8 cellular contexts compared by ENCODE assay signal in genomic region chr5:96344678-96345612, GRCh38.
DNase-seq lines count a peak whose midpoint lies in the region; ATAC-seq, FAIRE-seq and TF ChIP-seq lines count a peak whose summit lies in the region.

No MANE protein-coding gene starts in this region.

- H3K4me1 Mint-ChIP-seq in activated CD4-positive, alpha-beta memory T cell treated with anti-CD3 and anti-CD28 coated beads for 36 hours (ENCODE audit: low read depth) = peaks cover 27% of the 10 kb centered on the region

- H3K27ac ChIP-seq in A549 = peak overlapping the region; percentile 39 to 77
- H3K27ac ChIP-seq in Peyer's patch = no peak overlapping the region
- H3K27ac ChIP-seq in lung (ENCODE audit: low read depth in 1 of 2, low read length in 1 of 2) = no peak overlapping the region

- peak; percentile 92 to 97 for TF ChIP-seq RAD21 in A549 (conservative IDR thresholded peaks at IDR 0.05 in 1 of 2, IDR thresholded peaks at IDR 0.05 in 1 of 2)

- H3K9me3 Mint-ChIP-seq in activated CD4-positive, alpha-beta memory T cell treated with anti-CD3 and anti-CD28 coated beads for 36 hours = no peaks in the 10 kb centered on the region

- DNase-seq in A549 (ENCODE audit: low read depth in 1 of 2, low spot score in 1 of 2) (peak; percentile 47 to 80), GM03348 (ENCODE audit: low spot score) (peak; percentile 69), H54 (ENCODE audit: insufficient read length, low spot score) (no peak), Peyer's patch (no peak), dedifferentiated amniotic fluid mesenchymal stem cell (ENCODE audit: extremely low spot score) (peak; percentile 79), lung (ENCODE audit: low spot score) (no peak)
- no peak for DNase-seq in activated CD4-positive, alpha-beta memory T cell treated with anti-CD3 and anti-CD28 coated beads for 36 hours

- H3K27ac Mint-ChIP-seq in activated CD4-positive, alpha-beta memory T cell treated with anti-CD3 and anti-CD28 coated beads for 36 hours = no peak overlapping the region

- WGBS in A549 (ENCODE audit: missing lambda C conversion rate) = 35% methylated on average over 6 of the region's 6 CpGs
- 37 to 38% methylated on average over 6 of the region's 6 CpGs for WGBS in lung, 2 donors

- H3K27me3 Mint-ChIP-seq in activated CD4-positive, alpha-beta memory T cell treated with anti-CD3 and anti-CD28 coated beads for 36 hours = peaks cover 26% of the 10 kb centered on the region

- H3K36me3 Mint-ChIP-seq in activated CD4-positive, alpha-beta memory T cell treated with anti-CD3 and anti-CD28 coated beads for 36 hours = no peaks in the 10 kb centered on the region

- H3K4me3 ChIP-seq in A549 (no peak overlapping the region), Peyer's patch (no peak overlapping the region), lung (no peak overlapping the region)

- POLR2A ChIA-PET in A549 (lab: Yijun Ruan, JAX) = interaction anchor here (0.6 to 1.8 kb wide), 3 partner anchors 165 to 464 kb away, joined by 4 to 5 read pairs (median 5); partner anchors contain the start of gene CAST
- POLR2A ChIA-PET in activated CD4-positive, alpha-beta memory T cell treated with anti-CD3 and anti-CD28 coated beads for 36 hours (lab: Charles Lee) = interaction anchor here (1.2 to 1.5 kb wide), 2 partner anchors 125 to 257 kb away, joined by 3 read pairs; no protein-coding TSS in a partner anchor

- ATAC-seq in A549 (peak; percentile 95 to 98), lung (ENCODE audit: insufficient read depth, low FRiP score) (peak; percentile 80)

- H3K36me3 ChIP-seq in Peyer's patch (no peaks in the 10 kb centered on the region), lung (ENCODE audit: control insufficient read depth in 2 of 2, insufficient read depth in 2 of 2, low read length in 2 of 2) (no peaks in the 10 kb centered on the region)

- H3K4me1 ChIP-seq in A549 (peaks cover 22% of the 10 kb centered on the region), Peyer's patch (no peaks in the 10 kb centered on the region), lung (ENCODE audit: control insufficient read depth in 2 of 2, insufficient read depth in 2 of 2, low read length in 2 of 2) (peaks cover 0 to 3% of the 10 kb centered on the region in 2 donors)

- CTCF ChIA-PET in A549 (lab: Yijun Ruan, JAX) = interaction anchor here (0.6 to 14.2 kb wide), 74 partner anchors 9 to 817 kb away, joined by 3 to 317 read pairs (median 5); partner anchors contain the start of genes LIX1 and PCSK1
- CTCF ChIA-PET in activated CD4-positive, alpha-beta memory T cell treated with anti-CD3 and anti-CD28 coated beads for 36 hours (lab: Charles Lee) = interaction anchor here (0.6 to 9.6 kb wide), 34 partner anchors 10 to 816 kb away, joined by 3 to 130 read pairs (median 3); no protein-coding TSS in a partner anchor

- H3K4me2 ChIP-seq in A549 = no peak overlapping the region

- H3K9me3 ChIP-seq in A549 = no peaks in the 10 kb centered on the region
- no peaks in the 10 kb centered on the region for H3K9me3 ChIP-seq in Peyer's patch
- no peaks in the 10 kb centered on the region for H3K9me3 ChIP-seq in lung (ENCODE audit: control insufficient read depth in 2 of 2, insufficient read depth in 1 of 2, low read length in 1 of 2)

- H3K27me3 ChIP-seq in Peyer's patch (no peaks in the 10 kb centered on the region), lung (ENCODE audit: control insufficient read depth, insufficient read depth) (no peaks in the 10 kb centered on the region)

- FAIRE-seq in A549 (lab: Jason Lieb, UNC) (peak; percentile 93), H54 (lab: Jason Lieb, UNC) (peak; percentile 96)

- no peak for TF ChIP-seq POLR2A in A549 (IDR thresholded peaks at IDR 0.05; ENCODE audit: low read length)
- no peak for TF ChIP-seq POLR2A in H54 (IDR thresholded peaks at IDR 0.05; ENCODE audit: low read depth, low read length)
- no peak for TF ChIP-seq POLR2A in Peyer's patch (IDR thresholded peaks at IDR 0.05)

- TF ChIP-seq EP300 in A549 (IDR thresholded peaks at IDR 0.05) = no peak

- intact Hi-C loops in activated CD4-positive, alpha-beta memory T cell treated with anti-CD3 and anti-CD28 coated beads for 36 hours (cut with micrococcal nuclease) = loop anchor here (1.0 to 10.0 kb wide), 5 partner anchors 192 to 486 kb away; partner anchors contain the start of gene CAST

- no peak overlapping the region for H3K4me3 Mint-ChIP-seq in activated CD4-positive, alpha-beta memory T cell treated with anti-CD3 and anti-CD28 coated beads for 36 hours

- peak; percentile 94 for TF ChIP-seq CTCF in A549 (IDR thresholded peaks at IDR 0.05)
- peak; percentile 76 for TF ChIP-seq CTCF in LNCAP (IDR thresholded peaks at IDR 0.05)
- peak in 4 of 6 experiments; percentile 43 to 89 (median 84) for TF ChIP-seq CTCF in Peyer's patch (IDR thresholded peaks at IDR 0.05)
- peak; percentile 40 for TF ChIP-seq CTCF in lung (IDR thresholded peaks at IDR 0.05; ENCODE audit: control extremely low read depth, extremely low read depth)

TF ChIP-seq in A549, 52 proteins besides CTCF, POLR2A, EP300 and RAD21:
- peak; percentile 97 for TF ChIP-seq SMC3 (IDR thresholded peaks at IDR 0.05)
- no peak for TF ChIP-seq FOSB (CRISPR knock-in tag; IDR thresholded peaks at IDR 0.05)

Comparison
In these comparisons a context has a peak if more than half of its experiments do, and no peak if none do; other contexts are left out.
1. DNase-seq: peak in A549 (2 of 2), GM03348 (single experiment) and dedifferentiated amniotic fluid mesenchymal stem cell (single experiment); none in H54 (single experiment), Peyer's patch (0 of 3), lung (single experiment) and activated CD4-positive, alpha-beta memory T cell treated with anti-CD3 and anti-CD28 coated beads for 36 hours (single experiment).
2. H3K27ac ChIP-seq: peak in A549 (2 of 2); none in Peyer's patch (0 of 4) and lung (0 of 2).
3. CTCF ChIP-seq: peak in every context shown above with its lines; median percentile 94 in A549; 84 in Peyer's patch; 76 in LNCAP; 40 in lung.